In the genomic region with DNA sequence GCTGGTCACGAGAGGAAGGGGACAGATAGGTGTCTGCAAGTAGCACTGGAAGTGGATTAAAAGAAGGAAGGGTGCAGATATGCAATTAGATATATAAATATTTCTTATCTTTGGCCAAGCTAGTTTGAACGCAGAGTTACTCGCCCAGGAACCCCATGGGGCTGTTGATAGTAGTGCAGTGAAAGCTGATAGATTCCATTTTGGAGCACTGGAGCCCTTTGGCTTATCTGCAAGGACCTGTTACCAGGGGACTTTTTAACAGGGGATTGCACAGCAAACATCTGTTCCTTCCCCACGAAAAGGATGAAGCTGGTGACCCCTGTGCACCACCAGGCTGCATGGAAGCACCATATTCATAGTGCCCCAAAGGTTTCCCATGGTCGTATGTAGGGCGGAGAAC, we compare ENCODE assay signal across 1 cellular context.
TF ChIP-seq lines count a peak whose summit lies in the region.

No MANE protein-coding gene starts in this region.

TF ChIP-seq in HepG2, 621 proteins besides CTCF, POLR2A, EP300 and RAD21 (continued from another document):
- TF ChIP-seq HNRNPLL (IDR thresholded peaks at IDR 0.05; ENCODE audit: low read depth, low read length, poor library complexity, severe bottlenecking) (no peak), PAF1 (CRISPR knock-in tag; IDR thresholded peaks at IDR 0.05) (no peak), WIZ (CRISPR knock-in tag; IDR thresholded peaks at IDR 0.05) (no peak), ZNF619 (CRISPR knock-in tag; IDR thresholded peaks at IDR 0.05) (no peak), TSC22D2 (CRISPR knock-in tag; IDR thresholded peaks at IDR 0.05; ENCODE audit: borderline replicate concordance) (no peak), ZNF354B (CRISPR knock-in tag; IDR thresholded peaks at IDR 0.05) (no peak)
- TF ChIP-seq, protein P1, sequence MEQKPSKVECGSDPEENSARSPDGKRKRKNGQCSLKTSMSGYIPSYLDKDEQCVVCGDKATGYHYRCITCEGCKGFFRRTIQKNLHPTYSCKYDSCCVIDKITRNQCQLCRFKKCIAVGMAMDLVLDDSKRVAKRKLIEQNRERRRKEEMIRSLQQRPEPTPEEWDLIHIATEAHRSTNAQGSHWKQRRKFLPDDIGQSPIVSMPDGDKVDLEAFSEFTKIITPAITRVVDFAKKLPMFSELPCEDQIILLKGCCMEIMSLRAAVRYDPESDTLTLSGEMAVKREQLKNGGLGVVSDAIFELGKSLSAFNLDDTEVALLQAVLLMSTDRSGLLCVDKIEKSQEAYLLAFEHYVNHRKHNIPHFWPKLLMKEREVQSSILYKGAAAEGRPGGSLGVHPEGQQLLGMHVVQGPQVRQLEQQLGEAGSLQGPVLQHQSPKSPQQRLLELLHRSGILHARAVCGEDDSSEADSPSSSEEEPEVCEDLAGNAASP (CRISPR knock-in tag; IDR thresholded peaks at IDR 0.05; ENCODE audit: borderline replicate concordance): no peak
TF ChIP-seq in HepG2: peak in this region for 0.
